In genomic region chr16:29678691-29679267, GRCh38 we compare ENCODE assay signal across 8 cellular contexts. TPM values are rescaled to one million over a fixed set of nuclear protein-coding genes. Genes with fewer than 3 reads are reported as not detected.
DNase-seq lines count a peak whose midpoint lies in the region; ATAC-seq lines count a peak whose summit lies in the region.

Gene QPRT, plus strand, starts transcription at chr16:29679180. Its CDS starts 18 bp downstream, at chr16:29679198.

- DNase-seq in activated naive CD4-positive, alpha-beta T cell treated with anti-CD3 and anti-CD28 coated beads for 36 hours, result no peak
- no peak for DNase-seq in activated naive CD4-positive, alpha-beta T cell treated with Interleukin-2 at 50 U/mL for 16 hours
- DNase-seq in NT2/D1 (ENCODE audit: low read depth, low spot score) (peak; percentile 94), cerebellar cortex (ENCODE audit: low spot score) (peak; percentile 57), left colon (peak; percentile 71 to 80), substantia nigra (lab: John Stamatoyannopoulos, UW) (peak in 30 of 49 donors; percentile 12 to 65 (median 38)), NCI-H1436 (lab: John Stamatoyannopoulos, UW) (no peak), NCI-H1694 treated with DMSO at 0.1 percent for 48 hours (lab: John Stamatoyannopoulos, UW) (no peak)

- peaks cover 20% of the 10 kb centered on the region for H3K4me1 Mint-ChIP-seq in activated naive CD4-positive, alpha-beta T cell treated with anti-CD3 and anti-CD28 coated beads for 36 hours (ENCODE audit: low read depth)

- peaks cover 10% of the 10 kb centered on the region for H3K4me1 ChIP-seq in NT2/D1 (ENCODE audit: insufficient read depth, insufficient read length)

- peak within 1 kb of the TSS; percentile 38 for H3K27ac ChIP-seq in substantia nigra (ENCODE audit: low read depth, low read length, poor library complexity, severe bottlenecking)

- peak within 1 kb of the TSS; percentile 57 for H3K27ac Mint-ChIP-seq in activated naive CD4-positive, alpha-beta T cell treated with anti-CD3 and anti-CD28 coated beads for 36 hours

- H3K27me3 ChIP-seq in NT2/D1 (ENCODE audit: insufficient read depth, insufficient read length), result no peaks in the 10 kb centered on the region

- CTCF ChIA-PET in activated naive CD4-positive, alpha-beta T cell treated with anti-CD3 and anti-CD28 coated beads for 36 hours (lab: Charles Lee), result interaction anchor here (1.0 to 1.6 kb wide), 3 partner anchors 13 to 23 kb away, joined by 3 to 7 read pairs (median 5); no protein-coding TSS in a partner anchor

- H3K9me3 ChIP-seq in NT2/D1 (ENCODE audit: insufficient read depth, low read length), result no peaks in the 10 kb centered on the region

- peak within 1 kb of the TSS; percentile 96 for H3K9ac ChIP-seq in NT2/D1 (ENCODE audit: insufficient read length, low read depth)

- peak within 1 kb of the TSS; percentile 59 for H3K4me3 Mint-ChIP-seq in activated naive CD4-positive, alpha-beta T cell treated with anti-CD3 and anti-CD28 coated beads for 36 hours

- peak within 1 kb of the TSS; percentile 73 for H3K4me3 ChIP-seq in NT2/D1 (ENCODE audit: insufficient read length, low read depth)

- ATAC-seq in left colon, result peak; percentile 63

- H3K36me3 ChIP-seq in NT2/D1 (ENCODE audit: insufficient read depth, insufficient read length, low read length), result peaks cover 29% of the 10 kb centered on the region

- H3K9me3 Mint-ChIP-seq in activated naive CD4-positive, alpha-beta T cell treated with anti-CD3 and anti-CD28 coated beads for 36 hours, result no peaks in the 10 kb centered on the region

- intact Hi-C loops in activated naive CD4-positive, alpha-beta T cell treated with anti-CD3 and anti-CD28 coated beads for 36 hours (cut with micrococcal nuclease), result loop anchor here (5.0 kb wide), 1 partner anchor 36 kb away; no protein-coding TSS in a partner anchor
- intact Hi-C loops in left colon (cut with DNase I, micrococcal nuclease), result no loop called here

- H3K36me3 Mint-ChIP-seq in activated naive CD4-positive, alpha-beta T cell treated with anti-CD3 and anti-CD28 coated beads for 36 hours (ENCODE audit: low read depth), result no peaks in the 10 kb centered on the region

- no peaks in the 10 kb centered on the region for H3K27me3 Mint-ChIP-seq in activated naive CD4-positive, alpha-beta T cell treated with anti-CD3 and anti-CD28 coated beads for 36 hours (ENCODE audit: low read depth)

RNA-seq across cellular contexts. Expression of gene QPRT, which starts in this region (rescaled TPM):
- 1 to 10 TPM; 8.3 to 9.2 TPM for total RNA-seq in activated naive CD4-positive, alpha-beta T cell treated with anti-CD3 and anti-CD28 coated beads for 36 hours
- total RNA-seq in left colon, result 10 to 100 TPM; 44.9 to 47.4 TPM

Comparison
In these comparisons a context has a peak if more than half of its experiments do, and no peak if none do; other contexts are left out.
1. RNA of gene QPRT (total RNA-seq): 44.9 to 47.4 TPM in left colon; 8.3 to 9.2 TPM in activated naive CD4-positive, alpha-beta T cell treated with anti-CD3 and anti-CD28 coated beads for 36 hours; every median in the first group is over 4 times any median in the second.
2. DNase-seq: peak in NT2/D1 (single experiment), cerebellar cortex (single experiment), left colon (2 of 2) and substantia nigra (30 of 49); none in activated naive CD4-positive, alpha-beta T cell treated with anti-CD3 and anti-CD28 coated beads for 36 hours (single experiment), activated naive CD4-positive, alpha-beta T cell treated with Interleukin-2 at 50 U/mL for 16 hours (single experiment), NCI-H1436 (single experiment) and NCI-H1694 treated with DMSO at 0.1 percent for 48 hours (single experiment).